In the genomic region with DNA sequence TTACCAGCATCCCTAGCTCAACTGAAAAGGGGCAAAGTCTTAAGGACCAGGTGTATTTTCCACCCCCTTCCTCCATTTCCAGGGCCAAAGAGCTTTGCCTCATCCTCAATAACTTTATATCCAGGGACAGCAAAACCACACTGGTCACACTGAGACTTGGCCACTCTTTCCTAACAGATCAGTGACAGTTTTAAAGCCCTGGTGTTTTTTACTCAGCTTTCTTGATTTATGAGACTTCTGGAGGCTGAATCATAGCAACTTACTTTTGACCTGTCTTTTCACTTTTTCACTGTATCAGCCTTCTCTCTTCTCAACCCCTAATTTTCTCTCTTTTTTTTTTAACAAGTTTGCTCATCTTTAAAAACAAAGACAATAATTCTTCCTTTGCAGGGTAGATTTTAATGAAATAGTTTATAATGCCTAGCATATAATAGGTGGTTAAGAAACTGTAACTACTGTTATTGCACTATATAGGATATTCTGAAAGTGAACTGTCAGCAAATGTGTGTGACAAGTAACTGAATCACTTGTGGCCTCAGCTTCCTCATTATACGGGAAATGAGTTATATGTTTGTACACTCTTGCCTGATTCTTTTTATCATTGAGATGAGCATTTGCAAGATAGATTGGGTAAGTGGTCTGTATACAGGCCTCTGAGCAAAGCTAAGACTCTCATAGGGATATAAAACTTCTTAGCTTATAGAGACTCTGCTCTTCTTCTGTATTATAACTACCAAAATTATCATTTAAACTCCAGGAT, we compare ENCODE assay signal across 9 cellular contexts. TPM values are rescaled to one million over a fixed set of nuclear protein-coding genes. Genes with fewer than 3 reads are reported as not detected.
DNase-seq lines count a peak whose midpoint lies in the region; ATAC-seq and TF ChIP-seq lines count a peak whose summit lies in the region.
"Had no signal": no experiment of that assay in that cellular context is flagged by ENCODE, and none has a peak within 500 bp of the region (broad histone marks: within the 10 kb centered on the region; RNA-seq: fewer than 3 reads in every experiment).

No MANE protein-coding gene starts in this region.

- peak overlapping the region in 1 of 6 donors; percentile 7 for H3K27ac Mint-ChIP-seq in naive B cell
- H3K27ac Mint-ChIP-seq in progenitor cell of endocrine pancreas = no peak overlapping the region

- H3K27me3 ChIP-seq in prostate gland (replicated peaks; ENCODE audit: insufficient read depth) = no peaks in the 10 kb centered on the region

- H3K4me3 ChIP-seq in prostate gland = no peak overlapping the region

- H3K9me3 ChIP-seq in prostate gland = no peaks in the 10 kb centered on the region

- no peaks in the 10 kb centered on the region for H3K4me1 ChIP-seq in prostate gland (replicated peaks)

- 0% methylated on average over 1 of the region's 1 CpG for WGBS in prostate gland

- TF ChIP-seq POLR2A in prostate gland (IDR thresholded peaks at IDR 0.05) = no peak

- TF ChIP-seq CTCF in progenitor cell of endocrine pancreas (IDR thresholded peaks at IDR 0.05; ENCODE audit: unreplicated experiment) = no peak
- no peak for TF ChIP-seq CTCF in prostate gland (IDR thresholded peaks at IDR 0.05)

- no peaks in the 10 kb centered on the region for H3K36me3 Mint-ChIP-seq in naive B cell
- H3K36me3 Mint-ChIP-seq in progenitor cell of endocrine pancreas (ENCODE audit: insufficient read depth) = no peaks in the 10 kb centered on the region

- intact Hi-C loops in prostate gland (cut with DNase I) = no loop called here

- H3K27me3 Mint-ChIP-seq in naive B cell (peaks cover 0 to 9% (median 6%) of the 10 kb centered on the region in 3 donors), progenitor cell of endocrine pancreas (peaks cover 5% of the 10 kb centered on the region)

- no peak overlapping the region for H3K4me3 Mint-ChIP-seq in naive B cell
- no peak overlapping the region for H3K4me3 Mint-ChIP-seq in progenitor cell of endocrine pancreas (ENCODE audit: low read depth)

- DNase-seq in RKO (ENCODE audit: low spot score) (peak; percentile 92), naive B cell (no peak), activated gamma-delta T cell (lab: John Stamatoyannopoulos, UW) (no peak), progenitor cell of endocrine pancreas (ENCODE audit: low spot score, unreplicated experiment) (no peak), NK-92 (lab: John Stamatoyannopoulos, UW; ENCODE audit: unreplicated experiment) (no peak), prostate gland (ENCODE audit: low spot score) (no peak)

- H3K4me1 Mint-ChIP-seq in naive B cell = peaks cover 0 to 15% (median 7%) of the 10 kb centered on the region in 3 donors
- no peaks in the 10 kb centered on the region for H3K4me1 Mint-ChIP-seq in progenitor cell of endocrine pancreas (ENCODE audit: low read depth)

- ATAC-seq in GM18868 (IDR thresholded peaks at IDR 0.05; ENCODE audit: unreplicated experiment) (peak; percentile 79), HG02798 (IDR thresholded peaks at IDR 0.05; ENCODE audit: poor library complexity, unreplicated experiment) (peak; percentile 32), naive B cell (ENCODE audit: low read depth in 2 of 2) (peak; percentile 36 to 40)

- H3K9me3 Mint-ChIP-seq in naive B cell = peaks cover 0 to 3% (median 1%) of the 10 kb centered on the region in 7 donors
- peaks cover 5% of the 10 kb centered on the region for H3K9me3 Mint-ChIP-seq in progenitor cell of endocrine pancreas (ENCODE audit: low read depth)

- H3K27ac ChIP-seq in prostate gland = no peak overlapping the region

- no peaks in the 10 kb centered on the region for H3K36me3 ChIP-seq in prostate gland

RNA-seq across cellular contexts. Expression of a gene that starts 19.7 kb away (rescaled TPM):
- polyA plus RNA-seq in naive B cell (ENCODE audit: low read depth in 6 of 6) = not detected
- total RNA-seq in progenitor cell of endocrine pancreas = 0.60 TPM in 1 of 2 replicates, not detected in the other
- total RNA-seq in prostate gland = 1 to 10 TPM in 1 of 2 donors, not detected in 1; 1.2 TPM
- total RNA-seq: HT-29 had no signal
